2 cellular contexts compared by ENCODE assay signal in genomic region chr5:27313549-27313948, GRCh38.
TF ChIP-seq lines count a peak whose summit lies in the region.

No MANE protein-coding gene starts in this region.

TF ChIP-seq in SK-N-SH, 30 proteins besides CTCF, POLR2A, EP300 and RAD21 (continued from another document):
- TF ChIP-seq REST (IDR thresholded peaks at IDR 0.05; ENCODE audit: low read depth, low read length) = no peak
- no peak for TF ChIP-seq TAF1 (IDR thresholded peaks at IDR 0.05; ENCODE audit: borderline replicate concordance, low read depth, low read length)

TF ChIP-seq in SK-N-SH treated with all-trans-retinoic acid at 6 μM for 48 hours, 23 proteins besides CTCF, POLR2A, EP300 and RAD21 (continued from another document):
- TF ChIP-seq TSHZ2 (CRISPR knock-in tag; IDR thresholded peaks at IDR 0.05) = no peak
- no peak for TF ChIP-seq CSDC2 (CRISPR knock-in tag; IDR thresholded peaks at IDR 0.05)
- TF ChIP-seq SNAI2 (CRISPR knock-in tag; IDR thresholded peaks at IDR 0.05) = no peak
- TF ChIP-seq TOX (CRISPR knock-in tag; IDR thresholded peaks at IDR 0.05; ENCODE audit: borderline replicate concordance) = no peak
- no peak for TF ChIP-seq GLIS3 (CRISPR knock-in tag; IDR thresholded peaks at IDR 0.05)
TF ChIP-seq in SK-N-SH treated with all-trans-retinoic acid at 6 μM for 48 hours: peak in this region for 0.
